ENCODE assay signal across 1 cellular context in the genomic region with DNA sequence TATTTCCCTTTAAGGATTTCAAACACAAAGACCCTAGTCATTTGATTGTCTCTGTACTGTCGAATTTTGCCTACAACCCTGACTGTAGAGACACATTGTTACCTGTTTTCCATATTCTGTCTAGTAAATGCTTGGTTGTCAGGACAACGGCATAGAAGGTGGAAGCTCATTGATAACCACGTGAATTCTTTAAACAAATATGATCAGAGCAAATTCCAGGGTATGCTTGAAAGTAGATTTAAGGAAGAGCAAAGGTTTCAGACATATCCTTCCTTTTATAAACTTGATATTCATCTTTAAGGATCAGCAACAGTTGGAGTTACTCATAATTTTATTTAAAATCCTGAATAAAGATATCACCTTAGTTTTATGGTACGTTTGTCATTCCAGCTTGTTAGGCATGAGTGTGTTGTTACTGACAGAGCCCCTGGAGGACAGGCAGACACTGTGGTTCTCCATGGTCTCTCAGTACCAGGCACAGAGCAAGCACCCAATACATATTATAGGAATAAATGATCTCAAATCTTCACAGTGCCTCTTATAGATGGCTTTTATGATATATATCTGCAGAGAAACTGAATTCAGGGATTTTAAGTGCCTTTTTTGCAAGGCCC.
TF ChIP-seq lines count a peak whose summit lies in the region.

No MANE protein-coding gene starts in this region.

TF ChIP-seq in HepG2, 621 proteins besides CTCF, POLR2A, EP300 and RAD21 (continued from another document):
- TF ChIP-seq, protein P1, sequence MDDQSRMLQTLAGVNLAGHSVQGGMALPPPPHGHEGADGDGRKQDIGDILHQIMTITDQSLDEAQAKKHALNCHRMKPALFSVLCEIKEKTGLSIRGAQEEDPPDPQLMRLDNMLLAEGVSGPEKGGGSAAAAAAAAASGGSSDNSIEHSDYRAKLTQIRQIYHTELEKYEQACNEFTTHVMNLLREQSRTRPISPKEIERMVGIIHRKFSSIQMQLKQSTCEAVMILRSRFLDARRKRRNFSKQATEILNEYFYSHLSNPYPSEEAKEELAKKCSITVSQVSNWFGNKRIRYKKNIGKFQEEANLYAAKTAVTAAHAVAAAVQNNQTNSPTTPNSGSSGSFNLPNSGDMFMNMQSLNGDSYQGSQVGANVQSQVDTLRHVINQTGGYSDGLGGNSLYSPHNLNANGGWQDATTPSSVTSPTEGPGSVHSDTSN (CRISPR knock-in tag; IDR thresholded peaks at IDR 0.05; ENCODE audit: borderline replicate concordance): no peak
- TF ChIP-seq RFX1 (IDR thresholded peaks at IDR 0.05) (peak; percentile 79), ARID5B (CRISPR knock-in tag; IDR thresholded peaks at IDR 0.05) (peak; percentile 41), GPN1 (CRISPR knock-in tag; IDR thresholded peaks at IDR 0.05; ENCODE audit: borderline replicate concordance) (no peak), BCL6 (CRISPR knock-in tag; IDR thresholded peaks at IDR 0.05) (0 out of 2 replicates have a peak, but pooled peaks have one; percentile 15), TEAD3 (CRISPR knock-in tag; optimal IDR thresholded peaks at IDR 0.05; ENCODE audit: borderline replicate concordance) (peak; percentile 22), JUND (CRISPR knock-in tag; IDR thresholded peaks at IDR 0.05) (no peak), HOMEZ (CRISPR knock-in tag; IDR thresholded peaks at IDR 0.05; ENCODE audit: low read depth) (0 out of 2 replicates have a peak, but pooled peaks have one; percentile 21), HNF4A (CRISPR knock-in tag; IDR thresholded peaks at IDR 0.05) (peak; percentile 47), ARID3A (IDR thresholded peaks at IDR 0.05; ENCODE audit: low read depth, low read length) (peak; percentile 9; the same call in 1 of the 2 replicates), MXI1 (IDR thresholded peaks at IDR 0.05; ENCODE audit: borderline replicate concordance, low read depth, low read length) (peak; percentile 41; the same call in 1 of the 3 replicates)
- TF ChIP-seq, protein P2, sequence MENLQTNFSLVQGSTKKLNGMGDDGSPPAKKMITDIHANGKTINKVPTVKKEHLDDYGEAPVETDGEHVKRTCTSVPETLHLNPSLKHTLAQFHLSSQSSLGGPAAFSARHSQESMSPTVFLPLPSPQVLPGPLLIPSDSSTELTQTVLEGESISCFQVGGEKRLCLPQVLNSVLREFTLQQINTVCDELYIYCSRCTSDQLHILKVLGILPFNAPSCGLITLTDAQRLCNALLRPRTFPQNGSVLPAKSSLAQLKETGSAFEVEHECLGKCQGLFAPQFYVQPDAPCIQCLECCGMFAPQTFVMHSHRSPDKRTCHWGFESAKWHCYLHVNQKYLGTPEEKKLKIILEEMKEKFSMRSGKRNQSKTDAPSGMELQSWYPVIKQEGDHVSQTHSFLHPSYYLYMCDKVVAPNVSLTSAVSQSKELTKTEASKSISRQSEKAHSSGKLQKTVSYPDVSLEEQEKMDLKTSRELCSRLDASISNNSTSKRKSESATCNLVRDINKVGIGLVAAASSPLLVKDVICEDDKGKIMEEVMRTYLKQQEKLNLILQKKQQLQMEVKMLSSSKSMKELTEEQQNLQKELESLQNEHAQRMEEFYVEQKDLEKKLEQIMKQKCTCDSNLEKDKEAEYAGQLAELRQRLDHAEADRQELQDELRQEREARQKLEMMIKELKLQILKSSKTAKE (CRISPR knock-in tag; IDR thresholded peaks at IDR 0.05; ENCODE audit: borderline replicate concordance): no peak
- TF ChIP-seq, protein P3, sequence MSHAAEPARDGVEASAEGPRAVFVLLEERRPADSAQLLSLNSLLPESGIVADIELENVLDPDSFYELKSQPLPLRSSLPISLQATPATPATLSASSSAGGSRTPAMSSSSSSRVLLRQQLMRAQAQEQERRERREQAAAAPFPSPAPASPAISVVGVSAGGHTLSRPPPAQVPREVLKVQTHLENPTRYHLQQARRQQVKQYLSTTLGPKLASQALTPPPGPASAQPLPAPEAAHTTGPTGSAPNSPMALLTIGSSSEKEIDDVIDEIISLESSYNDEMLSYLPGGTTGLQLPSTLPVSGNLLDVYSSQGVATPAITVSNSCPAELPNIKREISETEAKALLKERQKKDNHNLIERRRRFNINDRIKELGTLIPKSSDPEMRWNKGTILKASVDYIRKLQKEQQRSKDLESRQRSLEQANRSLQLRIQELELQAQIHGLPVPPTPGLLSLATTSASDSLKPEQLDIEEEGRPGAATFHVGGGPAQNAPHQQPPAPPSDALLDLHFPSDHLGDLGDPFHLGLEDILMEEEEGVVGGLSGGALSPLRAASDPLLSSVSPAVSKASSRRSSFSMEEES (CRISPR knock-in tag; IDR thresholded peaks at IDR 0.05): peak; percentile 20; the same call in 1 of the 2 replicates
